ENCODE assay signal across 2 cellular contexts in the genomic region with DNA sequence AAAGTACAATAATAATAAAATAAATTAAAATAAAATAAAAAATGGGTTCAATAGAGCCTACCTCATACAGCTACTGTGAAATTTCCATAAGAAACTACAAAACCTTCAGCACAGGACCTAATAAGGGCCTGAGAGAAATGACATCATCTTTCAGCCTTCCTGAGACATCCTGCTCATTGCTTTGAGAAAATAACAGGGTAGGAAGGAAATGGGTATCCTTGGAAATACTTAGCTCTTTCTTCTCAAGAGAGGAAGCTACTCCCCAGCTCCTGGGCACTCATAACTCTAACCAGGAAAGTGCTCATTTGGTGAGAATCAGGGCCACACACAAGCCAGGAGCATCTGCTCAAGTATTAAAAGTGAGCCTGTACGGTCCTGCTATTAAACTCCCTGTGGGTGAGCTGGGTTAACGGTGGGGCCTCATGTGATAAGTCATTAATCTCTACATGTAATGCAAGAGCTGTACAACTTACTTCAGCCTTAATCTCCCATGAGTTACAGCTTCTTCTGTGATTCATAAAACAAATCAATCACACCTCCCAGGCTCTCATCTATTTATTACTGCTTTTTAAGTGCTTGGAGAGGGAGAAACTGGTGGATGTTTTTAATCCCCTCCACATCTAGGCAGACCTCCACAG.
TF ChIP-seq lines count a peak whose summit lies in the region.

No MANE protein-coding gene starts in this region.

TF ChIP-seq in endothelial cell of umbilical vein, 7 proteins besides CTCF, POLR2A, EP300 and RAD21:
- TF ChIP-seq JUN (IDR thresholded peaks at IDR 0.05; ENCODE audit: borderline replicate concordance, insufficient read depth, insufficient read length, low read depth) (peak; percentile 41), MYC (IDR thresholded peaks at IDR 0.05; ENCODE audit: low read depth, low read length) (no peak)

TF ChIP-seq in neural cell, 6 proteins besides CTCF, POLR2A, EP300 and RAD21:
- TF ChIP-seq EZH2 (IDR thresholded peaks at IDR 0.05; ENCODE audit: borderline replicate concordance, insufficient read depth, low read length, poor library complexity, severe bottlenecking) (no peak), MXI1 (conservative IDR thresholded peaks at IDR 0.05; ENCODE audit: poor library complexity, severe bottlenecking) (no peak)
